11 cellular contexts compared by ENCODE assay signal in genomic region chr2:65081232-65081685, GRCh38. TPM values are rescaled to one million over a fixed set of nuclear protein-coding genes. Genes with fewer than 3 reads are reported as not detected.
A peak's percentile ranks its signal among the peaks of the same experiment; 100 is the strongest.
DNase-seq lines count a peak whose midpoint lies in the region; ATAC-seq and TF ChIP-seq lines count a peak whose summit lies in the region.
"Had no signal": no experiment of that assay in that cellular context is flagged by ENCODE, and none has a peak within 500 bp of the region (broad histone marks: within the 10 kb centered on the region; RNA-seq: fewer than 3 reads in every experiment).

No MANE protein-coding gene starts in this region.

- H2AFZ ChIP-seq in Loucy (ENCODE audit: low read length): no peak overlapping the region

- H3K36me3 ChIP-seq in Loucy (ENCODE audit: insufficient read depth, low read length) (peaks cover 70% of the 10 kb centered on the region), adrenal gland (replicated peaks in 1 of 2) (peaks cover 0 to 79% of the 10 kb centered on the region in 2 donors), right lobe of liver (peaks cover 2 to 51% (median 23%) of the 10 kb centered on the region in 4 donors), Peyer's patch (peaks cover 0 to 86% (median 0%) of the 10 kb centered on the region in 3 donors)

- H3K27me3 ChIP-seq in Loucy (ENCODE audit: insufficient read depth, low read length, poor library complexity, severe bottlenecking): no peaks in the 10 kb centered on the region
- H3K27me3 ChIP-seq in adrenal gland: no peaks in the 10 kb centered on the region
- H3K27me3 ChIP-seq in right lobe of liver: no peaks in the 10 kb centered on the region
- no peaks in the 10 kb centered on the region for H3K27me3 ChIP-seq in Peyer's patch

- H3K4me2 ChIP-seq in Loucy (ENCODE audit: low read depth, low read length, poor library complexity, severe bottlenecking): peak overlapping the region; percentile 15

- no peak overlapping the region for H3K9ac ChIP-seq in Loucy (ENCODE audit: low read depth, low read length, poor library complexity, severe bottlenecking)

- no peaks in the 10 kb centered on the region for H4K20me1 ChIP-seq in Loucy (ENCODE audit: insufficient read depth, low read length, poor library complexity, severe bottlenecking)

- H3K9me2 ChIP-seq in Loucy (replicated peaks; ENCODE audit: low read depth, low read length): no peaks in the 10 kb centered on the region

- no peak for TF ChIP-seq CTCF in Loucy (conservative IDR thresholded peaks at IDR 0.05; ENCODE audit: low read length)
- TF ChIP-seq CTCF in adrenal gland (IDR thresholded peaks at IDR 0.05): no peak
- no peak for TF ChIP-seq CTCF in right lobe of liver (IDR thresholded peaks at IDR 0.05)
- TF ChIP-seq CTCF in lower leg skin (IDR thresholded peaks at IDR 0.05): no peak
- no peak for TF ChIP-seq CTCF in Peyer's patch (IDR thresholded peaks at IDR 0.05)

- H3K9me3 ChIP-seq in Loucy (ENCODE audit: insufficient read depth, low read depth, low read length) (no peaks in the 10 kb centered on the region), adrenal gland (replicated peaks in 1 of 3) (no peaks in the 10 kb centered on the region), right lobe of liver (no peaks in the 10 kb centered on the region), Peyer's patch (no peaks in the 10 kb centered on the region)

- no peaks in the 10 kb centered on the region for H3F3A ChIP-seq in Loucy (ENCODE audit: low read depth)

- no peak overlapping the region for H3K4me3 ChIP-seq in Loucy (ENCODE audit: low read length, poor library complexity, severe bottlenecking)
- no peak overlapping the region for H3K4me3 ChIP-seq in adrenal gland
- no peak overlapping the region for H3K4me3 ChIP-seq in right lobe of liver
- H3K4me3 ChIP-seq in lower leg skin (ENCODE audit: low read depth, poor library complexity, severe bottlenecking): no peak overlapping the region
- no peak overlapping the region for H3K4me3 ChIP-seq in Peyer's patch

- intact Hi-C loops in adrenal gland (cut with DNase I) (loop anchor here in 1 of 2 donors (5.0 kb wide), 1 partner anchor 36 kb away; no protein-coding TSS in a partner anchor), right lobe of liver (cut with DNase I) (no loop called here), lower leg skin (cut with DNase I; ENCODE audit: low total_unique reads) (no loop called here)

- 54 to 78% (median 65%) methylated on average over 4 of the region's 4 CpGs for WGBS in adrenal gland, 4 donors
- WGBS in right lobe of liver (ENCODE audit: insufficient coverage, low coverage, low lambda C conversion rate, missing lambda C conversion rate): 7% methylated on average over 4 of the region's 4 CpGs
- WGBS in lower leg skin, 2 donors: 70 to 72% methylated on average over 4 of the region's 4 CpGs

- H3K27ac ChIP-seq in adrenal gland: peak overlapping the region in 3 of 5 donors; percentile 17 to 47 (median 35)
- H3K27ac ChIP-seq in right lobe of liver: peak overlapping the region; percentile 45 to 63 (median 60)
- no peak overlapping the region for H3K27ac ChIP-seq in Peyer's patch

- DNase-seq in CD1c-positive myeloid dendritic cell (ENCODE audit: extremely low spot score) (peak; percentile 52), adrenal gland (peak in 4 of 7 donors; percentile 46 to 70 (median 56)), right lobe of liver (peak; percentile 62 to 79 (median 78)), lower leg skin (ENCODE audit: low spot score in 2 of 2) (no peak), Peyer's patch (no peak)
- DNase-seq: DMS79 treated with DMSO at 0.1 percent for 48 hours; NCI-H1436 treated with DMSO at 0.1 percent for 48 hours; stimulated activated naive CD4-positive, alpha-beta T cell had no signal

- ATAC-seq in right lobe of liver: peak; percentile 89 to 93 (median 90)
- no peak for ATAC-seq in HG02852 (IDR thresholded peaks at IDR 0.05; ENCODE audit: unreplicated experiment)
- ATAC-seq in GM18867 (IDR thresholded peaks at IDR 0.05; ENCODE audit: unreplicated experiment): no peak

- H3K79me2 ChIP-seq in Loucy (ENCODE audit: insufficient read depth, low read length): no peaks in the 10 kb centered on the region

- H3K4me1 ChIP-seq in Loucy (ENCODE audit: insufficient read depth, low read length, poor library complexity, severe bottlenecking): peaks cover 5% of the 10 kb centered on the region
- H3K4me1 ChIP-seq in adrenal gland (replicated peaks in 1 of 2): peaks cover 10 to 22% of the 10 kb centered on the region in 2 donors
- peaks cover 0 to 39% (median 12%) of the 10 kb centered on the region in 4 donors for H3K4me1 ChIP-seq in right lobe of liver
- peaks cover 0 to 5% (median 0%) of the 10 kb centered on the region in 4 donors for H3K4me1 ChIP-seq in Peyer's patch

- TF ChIP-seq POLR2A in adrenal gland (IDR thresholded peaks at IDR 0.05): no peak
- TF ChIP-seq POLR2A in right lobe of liver (IDR thresholded peaks at IDR 0.05): no peak
- TF ChIP-seq POLR2A in lower leg skin (IDR thresholded peaks at IDR 0.05): no peak
- TF ChIP-seq POLR2A in Peyer's patch (IDR thresholded peaks at IDR 0.05): no peak

RNA-seq across cellular contexts. Expression of gene CEP68, which starts 25.0 kb away (rescaled TPM):
- 10 to 100 TPM in 6 of 8 donors, 1 to 10 TPM in 2; 8.0 to 19.3 (median 14.3) TPM for total RNA-seq in adrenal gland
- polyA plus RNA-seq in adrenal gland: 10 to 100 TPM in 1 of 3 donors, 1 to 10 TPM in 2; 5.6 to 10.9 (median 7.2) TPM
- total RNA-seq in right lobe of liver: 1 to 10 TPM; 1.7 to 4.3 (median 3.2) TPM
- 10 to 100 TPM; 18.5 to 27.5 (median 25.3) TPM for total RNA-seq in lower leg skin
- total RNA-seq in Peyer's patch: 10 to 100 TPM in 3 of 4 donors, 1 to 10 TPM in 1; 5.4 to 18.2 (median 14.7) TPM

RNA-seq across cellular contexts. Expression of gene RAB1A, which starts 48.6 kb away (rescaled TPM):
- total RNA-seq in adrenal gland (100 to 1,000 TPM in 6 of 8 donors, 10 to 100 TPM in 2; 53.8 to 213 (median 136) TPM), right lobe of liver (100 to 1,000 TPM in 1 of 6 experiments, 10 to 100 TPM in 5; 65.0 to 119 (median 81.3) TPM), lower leg skin (10 to 100 TPM; 49.1 to 68.0 (median 55.2) TPM), Peyer's patch (100 to 1,000 TPM in 1 of 4 donors, 10 to 100 TPM in 3; 57.8 to 118 (median 84.7) TPM)
- polyA plus RNA-seq in adrenal gland: 100 to 1,000 TPM in 1 of 3 donors, 10 to 100 TPM in 2; 70.0 to 235 (median 77.9) TPM

Comparison
In these comparisons a context has a peak if more than half of its experiments do, and no peak if none do; other contexts are left out.
1. DNase-seq: peak in CD1c-positive myeloid dendritic cell (single experiment), adrenal gland (4 of 7) and right lobe of liver (3 of 3); none in lower leg skin (0 of 2) and Peyer's patch (0 of 3).
2. H3K27ac ChIP-seq: peak in adrenal gland (3 of 5) and right lobe of liver (3 of 3); none in Peyer's patch (0 of 4).
3. ATAC-seq: peak in right lobe of liver (4 of 4); none in HG02852 (single experiment) and GM18867 (single experiment).